In the genomic region with DNA sequence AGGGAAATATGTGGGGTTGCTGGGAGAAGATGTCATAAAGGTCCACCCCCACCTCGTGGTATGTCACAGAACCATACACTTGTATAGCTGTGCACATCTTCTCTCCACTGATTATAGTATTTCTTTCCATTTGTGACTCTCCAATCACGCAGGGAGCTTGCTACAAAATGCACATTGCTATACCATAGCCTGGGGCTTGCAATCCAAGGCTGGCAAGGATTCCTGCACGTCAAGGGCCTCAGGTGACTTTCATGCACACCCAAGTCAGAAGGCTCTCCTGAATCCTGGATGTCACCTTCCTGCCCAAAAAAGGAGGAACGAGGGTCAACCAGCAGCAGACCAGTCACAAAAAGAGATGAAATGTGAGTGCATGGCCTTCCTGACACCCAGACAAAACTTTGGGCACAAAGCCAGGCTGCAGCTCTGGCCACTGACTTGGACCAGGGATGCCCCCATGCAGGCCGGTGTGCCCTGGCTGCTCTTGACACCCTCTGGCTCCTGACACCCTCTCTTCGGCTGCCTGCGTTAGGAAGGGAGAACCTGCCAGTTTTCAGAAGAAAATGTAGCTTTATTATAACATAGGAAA, we compare ENCODE assay signal across 17 cellular contexts. TPM values are rescaled to one million over a fixed set of nuclear protein-coding genes. Genes with fewer than 3 reads are reported as not detected.
DNase-seq lines count a peak whose midpoint lies in the region; TF ChIP-seq lines count a peak whose summit lies in the region.
"Had no signal": no experiment of that assay in that cellular context is flagged by ENCODE, and none has a peak within 500 bp of the region (broad histone marks: within the 10 kb centered on the region; RNA-seq: fewer than 3 reads in every experiment).

No MANE protein-coding gene starts in this region.

- peaks cover 3% of the 10 kb centered on the region for H3K4me1 ChIP-seq in neural progenitor cell

- H3F3A ChIP-seq in neural progenitor cell (ENCODE audit: low read depth): no peaks in the 10 kb centered on the region

- H3K4me1 Mint-ChIP-seq in neural progenitor cell: peaks cover 16% of the 10 kb centered on the region

- no peaks in the 10 kb centered on the region for H3K36me3 Mint-ChIP-seq in neural progenitor cell
- H3K36me3 Mint-ChIP-seq: IgD-negative memory B cell had no signal

- H3K4me3 ChIP-seq in neural progenitor cell (no peak overlapping the region), brain microvascular endothelial cell (ENCODE audit: low read depth, low read length) (no peak overlapping the region)
- H3K4me3 ChIP-seq: BLaER1, GM23248, MG63 had no signal

- H3K79me2 ChIP-seq in neural progenitor cell (ENCODE audit: low read depth): no peaks in the 10 kb centered on the region

- no peak overlapping the region for H3K9ac ChIP-seq in neural progenitor cell
- H3K9ac ChIP-seq: BLaER1, GM23248 had no signal

- H3K36me3 ChIP-seq in neural progenitor cell: no peaks in the 10 kb centered on the region
- no peaks in the 10 kb centered on the region for H3K36me3 ChIP-seq in brain microvascular endothelial cell (replicated peaks)
- H3K36me3 ChIP-seq: BLaER1, MG63 had no signal

- H3K4me3 Mint-ChIP-seq in neural progenitor cell: no peak overlapping the region
- H3K4me3 Mint-ChIP-seq: CD4-positive, alpha-beta T cell; IgD-negative memory B cell had no signal

- no peak overlapping the region for H3K4me2 ChIP-seq in neural progenitor cell
- H3K4me2 ChIP-seq: BLaER1 had no signal

- TF ChIP-seq RAD21 in Ishikawa (IDR thresholded peaks at IDR 0.05; ENCODE audit: low read depth): no peak; the same call in 1 of the 2 replicates

- peaks cover 2% of the 10 kb centered on the region for H3K27me3 Mint-ChIP-seq in neural progenitor cell (ENCODE audit: insufficient read depth, low read depth)

- no peaks in the 10 kb centered on the region for H3K9me3 Mint-ChIP-seq in neural progenitor cell
- H3K9me3 Mint-ChIP-seq: CD4-positive, alpha-beta T cell; IgD-negative memory B cell had no signal

- peak; percentile 1 for DNase-seq in GM03348 (ENCODE audit: low spot score)
- DNase-seq in GM13976 (ENCODE audit: low spot score): peak; percentile 9
- DNase-seq in neural progenitor cell (ENCODE audit: low spot score): no peak
- DNase-seq in cerebellar nuclear complex (lab: John Stamatoyannopoulos, UW): no peak
- no peak for DNase-seq in brain microvascular endothelial cell
- DNase-seq in ureter (ENCODE audit: low spot score): no peak
- DNase-seq: CD4-positive, alpha-beta T cell; COR-L47; GM23248; Kasumi-1; MG63; NCI-H1694 treated with DMSO at 0.1 percent for 48 hours; NCI-H748 treated with DMSO at 0.1 percent for 48 hours; SIG-M5 had no signal

- TF ChIP-seq EP300 in Ishikawa (IDR thresholded peaks at IDR 0.05; ENCODE audit: borderline replicate concordance): no peak

- in situ Hi-C loops in GM13976 (cut with MboI; ENCODE audit: low sequenced_read_pairs, unreplicated experiment) (no loop called here), brain microvascular endothelial cell (cut with HindIII; ENCODE audit: low pct_ligation_motif_present, low sequenced_read_pairs) (no loop called here)

- H3K27me3 ChIP-seq in neural progenitor cell (no peaks in the 10 kb centered on the region), brain microvascular endothelial cell (replicated peaks) (no peaks in the 10 kb centered on the region)
- H3K27me3 ChIP-seq: BLaER1, MG63 had no signal

- H3K27ac Mint-ChIP-seq in neural progenitor cell: peak overlapping the region; percentile 76
- H3K27ac Mint-ChIP-seq: CD4-positive, alpha-beta T cell; IgD-negative memory B cell had no signal

- H4K20me1 ChIP-seq in neural progenitor cell (ENCODE audit: low read depth): no peaks in the 10 kb centered on the region
- H4K20me1 ChIP-seq: BLaER1 had no signal

- no peak overlapping the region for H3K27ac ChIP-seq in neural progenitor cell
- no peak overlapping the region for H3K27ac ChIP-seq in brain microvascular endothelial cell
- H3K27ac ChIP-seq: BLaER1, GM23248 had no signal

- H3K9me3 ChIP-seq in neural progenitor cell (ENCODE audit: low read depth): no peaks in the 10 kb centered on the region
- H3K9me3 ChIP-seq: MG63 had no signal

- no peak for TF ChIP-seq CTCF in GM13976 (IDR thresholded peaks at IDR 0.05; ENCODE audit: borderline replicate concordance, control extremely low read depth, extremely low read depth, insufficient read depth, missing control alignments)
- TF ChIP-seq CTCF in neural progenitor cell (IDR thresholded peaks at IDR 0.05): no peak
- TF ChIP-seq CTCF in brain microvascular endothelial cell (IDR thresholded peaks at IDR 0.05; ENCODE audit: low read depth, low read length, missing control alignments): no peak

- H2AFZ ChIP-seq in neural progenitor cell (replicated peaks): no peak overlapping the region
- H2AFZ ChIP-seq: GM23248 had no signal

TF ChIP-seq in Ishikawa, 13 proteins besides CTCF, POLR2A, EP300 and RAD21:
- TF ChIP-seq TAF1 (IDR thresholded peaks at IDR 0.05; ENCODE audit: low read depth) (0 out of 2 replicates have a peak, but pooled peaks have one; percentile 34), TCF12 (IDR thresholded peaks at IDR 0.05; ENCODE audit: low read depth) (no peak), TEAD4 (IDR thresholded peaks at IDR 0.05) (no peak), NFIC (IDR thresholded peaks at IDR 0.05) (peak; percentile 59), ZBTB7A (IDR thresholded peaks at IDR 0.05; ENCODE audit: low read depth) (no peak; the same call in 1 of the 2 replicates), FOXM1 (IDR thresholded peaks at IDR 0.05; ENCODE audit: borderline replicate concordance, low read depth) (no peak)
- TF ChIP-seq, protein P1, sequence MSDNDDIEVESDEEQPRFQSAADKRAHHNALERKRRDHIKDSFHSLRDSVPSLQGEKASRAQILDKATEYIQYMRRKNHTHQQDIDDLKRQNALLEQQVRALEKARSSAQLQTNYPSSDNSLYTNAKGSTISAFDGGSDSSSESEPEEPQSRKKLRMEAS (IDR thresholded peaks at IDR 0.05): peak; percentile 66
TF ChIP-seq in Ishikawa: peak in this region for 3.

RNA-seq across cellular contexts. Expression of a gene that starts 12.1 kb away (rescaled TPM):
- 0.58 and 4.4 TPM in 2 replicates for total RNA-seq in neural progenitor cell (ENCODE audit: low replicate concordance)
- total RNA-seq in ureter: 0.47 TPM
- total RNA-seq: CD4-positive, alpha-beta T cell; GM23248 had no signal

RNA-seq across cellular contexts. Expression of a gene that starts 44.6 kb away (rescaled TPM):
- total RNA-seq in neural progenitor cell (ENCODE audit: low replicate concordance) (125 and 216 TPM in 2 replicates), ureter (14.2 TPM)

Comparison
In these comparisons a context has a peak if more than half of its experiments do, and no peak if none do; other contexts are left out.
1. DNase-seq: peak in GM03348 (single experiment) and GM13976 (single experiment); none in neural progenitor cell (single experiment), cerebellar nuclear complex (0 of 2), brain microvascular endothelial cell (single experiment) and ureter (single experiment).